Comparison of ENCODE assay signal across 1 cellular context in genomic region chr7:151028131-151028947, GRCh38.
TF ChIP-seq lines count a peak whose summit lies in the region.

Gene ABCB8, plus strand, starts transcription at chr7:151028450. Its CDS starts 66 bp downstream, at chr7:151028516.

TF ChIP-seq in HCT116, 20 proteins besides CTCF, POLR2A, EP300 and RAD21 (continued from another document):
- no peak for TF ChIP-seq REST (IDR thresholded peaks at IDR 0.05; ENCODE audit: low read depth)
- peak; percentile 71; the same call in 1 of the 2 replicates for TF ChIP-seq ZFX (IDR thresholded peaks at IDR 0.05)
- TF ChIP-seq SRF (IDR thresholded peaks at IDR 0.05; ENCODE audit: low read depth), result no peak
- TF ChIP-seq CBX3 (IDR thresholded peaks at IDR 0.05; ENCODE audit: low read depth), result no peak
- TF ChIP-seq POLR2AphosphoS5 (IDR thresholded peaks at IDR 0.05; ENCODE audit: low read depth, low read length), result peak; percentile 71
- TF ChIP-seq YY1 (IDR thresholded peaks at IDR 0.05; ENCODE audit: extremely low read depth, insufficient replicate concordance, low read depth, low read length), result peak; percentile 82
- no peak for TF ChIP-seq TCF7L2 (IDR thresholded peaks at IDR 0.05; ENCODE audit: borderline replicate concordance, extremely low read depth, insufficient read depth, insufficient read length)
- TF ChIP-seq EZH2 (IDR thresholded peaks at IDR 0.05), result no peak
